Comparison of ENCODE assay signal across 21 cellular contexts in the genomic region with DNA sequence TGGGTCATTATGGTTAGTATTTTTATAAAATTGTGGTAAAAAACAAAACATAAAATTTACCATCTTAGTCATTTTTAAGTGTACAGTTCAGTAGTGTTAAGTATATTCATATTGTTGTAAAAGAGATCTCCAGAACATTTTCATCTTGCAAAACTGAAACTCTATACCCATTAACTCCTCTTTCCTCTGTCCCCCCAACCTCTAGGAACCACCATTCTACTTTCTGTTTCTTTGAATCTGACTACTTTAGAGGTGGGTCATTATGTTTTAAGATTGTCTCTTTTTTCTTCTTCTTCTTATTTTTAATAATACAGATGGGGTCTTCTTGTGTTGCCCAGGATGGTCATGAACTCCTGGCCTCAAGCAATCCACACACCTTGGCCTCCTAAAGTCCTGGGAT.
DNase-seq lines count a peak whose midpoint lies in the region; ATAC-seq, FAIRE-seq and TF ChIP-seq lines count a peak whose summit lies in the region.
"Had no signal": no experiment of that assay in that cellular context is flagged by ENCODE, and none has a peak within 500 bp of the region (broad histone marks: within the 10 kb centered on the region; RNA-seq: fewer than 3 reads in every experiment).

No MANE protein-coding gene starts in this region.

- no peaks in the 10 kb centered on the region for H3K27me3 ChIP-seq in MM.1S (replicated peaks; ENCODE audit: insufficient read depth, low read length)
- no peaks in the 10 kb centered on the region for H3K27me3 ChIP-seq in endothelial cell of umbilical vein (ENCODE audit: control insufficient read depth in 2 of 2, insufficient read depth in 2 of 2, low read length in 2 of 2)
- no peaks in the 10 kb centered on the region for H3K27me3 ChIP-seq in psoas muscle (ENCODE audit: insufficient read depth in 3 of 3, low read length in 2 of 3)
- H3K27me3 ChIP-seq: BE2C had no signal

- no peaks in the 10 kb centered on the region for H3F3A ChIP-seq in MM.1S (ENCODE audit: insufficient read depth, low read length)

- H3K4me2 ChIP-seq in MM.1S (ENCODE audit: low read depth, low read length) (peak overlapping the region; percentile 28; the same call in 1 of the 2 replicates), endothelial cell of umbilical vein (ENCODE audit: insufficient read depth, low read length) (no peak overlapping the region)
- H3K4me2 ChIP-seq: GM23338 had no signal

- H3K27ac ChIP-seq in MM.1S (ENCODE audit: low read length) (no peak overlapping the region), endothelial cell of umbilical vein (ENCODE audit: insufficient read depth, low read depth, low read length) (no peak overlapping the region), psoas muscle (no peak overlapping the region)

- H3K9me1 ChIP-seq in endothelial cell of umbilical vein (replicated peaks; ENCODE audit: control insufficient read depth, extremely low read depth, insufficient read depth, low read length), result no peaks in the 10 kb centered on the region

- peak; percentile 74 for FAIRE-seq in endothelial cell of umbilical vein (lab: Jason Lieb, UNC)
- FAIRE-seq: D721Med, H54 had no signal

- ATAC-seq in GM18861 (IDR thresholded peaks at IDR 0.05; ENCODE audit: unreplicated experiment), result peak; percentile 52
- peak; percentile 69 for ATAC-seq in HG02938 (IDR thresholded peaks at IDR 0.05; ENCODE audit: unreplicated experiment)
- ATAC-seq in psoas muscle, result no peak
- ATAC-seq in GM18505 (IDR thresholded peaks at IDR 0.05; ENCODE audit: unreplicated experiment), result no peak
- ATAC-seq: GM23338 had no signal

- DNase-seq in MM.1S (peak; percentile 56), endothelial cell of umbilical vein (ENCODE audit: low read depth, low spot score) (no peak), AG08396 (ENCODE audit: low spot score) (no peak), COR-L47 (lab: John Stamatoyannopoulos, UW) (no peak), psoas muscle (no peak)
- DNase-seq: 8988T; BE2C; C1 segment of cervical spinal cord; Caco-2; CD4-positive, CD25-positive, alpha-beta regulatory T cell; CD8-positive, alpha-beta memory T cell; GDM1; HCEC 1CT; Kasumi-1; KG1 had no signal

- H3K9me3 ChIP-seq in MM.1S (replicated peaks; ENCODE audit: insufficient read depth, low read length) (no peaks in the 10 kb centered on the region), endothelial cell of umbilical vein (replicated peaks; ENCODE audit: control insufficient read depth, insufficient read depth, low read length) (no peaks in the 10 kb centered on the region), psoas muscle (no peaks in the 10 kb centered on the region)
- H3K9me3 ChIP-seq: BE2C, Caco-2 had no signal

- CTCF ChIA-PET in endothelial cell of umbilical vein (lab: Charles Lee), result no interaction called here

- no peak for TF ChIP-seq CTCF in MM.1S (IDR thresholded peaks at IDR 0.05; ENCODE audit: low read length)
- TF ChIP-seq CTCF in endothelial cell of umbilical vein (IDR thresholded peaks at IDR 0.05; ENCODE audit: extremely low read depth in 1 of 2, insufficient read depth in 1 of 2, low read depth in 1 of 2, low read length in 2 of 2), result no peak
- TF ChIP-seq CTCF in psoas muscle (IDR thresholded peaks at IDR 0.05), result no peak

- peaks cover 82% of the 10 kb centered on the region for H3K79me2 ChIP-seq in MM.1S (ENCODE audit: low read length)
- peaks cover 91% of the 10 kb centered on the region for H3K79me2 ChIP-seq in endothelial cell of umbilical vein (ENCODE audit: control insufficient read depth, insufficient read depth, low read length)

- H3K9me2 ChIP-seq in MM.1S (replicated peaks; ENCODE audit: insufficient read depth, low read length), result no peaks in the 10 kb centered on the region

- POLR2A ChIA-PET in endothelial cell of umbilical vein (lab: Charles Lee), result no interaction called here

- intact Hi-C loops in endothelial cell of umbilical vein (cut with micrococcal nuclease), result no loop called here
- intact Hi-C loops in psoas muscle (cut with DNase I), result no loop called here

- H4K20me1 ChIP-seq in MM.1S (ENCODE audit: insufficient read depth, low read length) (no peaks in the 10 kb centered on the region), endothelial cell of umbilical vein (replicated peaks; ENCODE audit: control insufficient read depth, extremely low read depth, insufficient read depth, low read length) (peaks cover 18% of the 10 kb centered on the region)

- TF ChIP-seq POLR2A in endothelial cell of umbilical vein (IDR thresholded peaks at IDR 0.05; ENCODE audit: low read depth, low read length), result no peak
- TF ChIP-seq POLR2A in GM18505 (IDR thresholded peaks at IDR 0.05; ENCODE audit: borderline replicate concordance, extremely low read depth, insufficient read depth, insufficient read length), result no peak

- dilution Hi-C loops in endothelial cell of umbilical vein (cut with MboI; ENCODE audit: extremely low pct_ligation_motif_present, low sequenced_read_pairs), result no loop called here

- H3K4me3 ChIP-seq in MM.1S (ENCODE audit: low read length) (no peak overlapping the region), endothelial cell of umbilical vein (replicated peaks in 1 of 3; ENCODE audit: insufficient read depth in 1 of 3, low read depth in 1 of 3, low read length in 3 of 3) (no peak overlapping the region), psoas muscle (no peak overlapping the region)
- H3K4me3 ChIP-seq: GM23338 had no signal

- H2AFZ ChIP-seq in MM.1S (ENCODE audit: low read length) (no peak overlapping the region), endothelial cell of umbilical vein (ENCODE audit: low read depth, low read length) (no peak overlapping the region)
- H2AFZ ChIP-seq: GM23338 had no signal

- H3K36me3 ChIP-seq in MM.1S (replicated peaks; ENCODE audit: insufficient read depth, low read length), result no peaks in the 10 kb centered on the region
- H3K36me3 ChIP-seq in endothelial cell of umbilical vein (ENCODE audit: control insufficient read depth in 2 of 2, extremely low read depth in 1 of 2, insufficient read depth in 2 of 2, low read length in 2 of 2), result peaks cover 0 to 3% of the 10 kb centered on the region in 2 experiments
- H3K36me3 ChIP-seq in psoas muscle (ENCODE audit: insufficient read depth in 1 of 2, low read depth in 1 of 2), result no peaks in the 10 kb centered on the region
- H3K36me3 ChIP-seq: BE2C had no signal

- BruUV-seq in endothelial cell of umbilical vein (replicated peaks; lab: Mats Ljungman, UMichigan), result no TSS peak

- H3K9ac ChIP-seq in MM.1S (ENCODE audit: low read length) (no peak overlapping the region), endothelial cell of umbilical vein (replicated peaks; ENCODE audit: extremely low read depth, insufficient read depth, low read length) (no peak overlapping the region)

- H3K4me1 ChIP-seq in MM.1S (ENCODE audit: low read length) (peaks cover 23% of the 10 kb centered on the region), endothelial cell of umbilical vein (ENCODE audit: control insufficient read depth, extremely low read depth, insufficient read depth, low read length) (no peaks in the 10 kb centered on the region), psoas muscle (no peaks in the 10 kb centered on the region)
- H3K4me1 ChIP-seq: BE2C, Caco-2 had no signal

TF ChIP-seq in endothelial cell of umbilical vein, 7 proteins besides CTCF, POLR2A, EP300 and RAD21:
- no peak for TF ChIP-seq FOS (IDR thresholded peaks at IDR 0.05; ENCODE audit: borderline replicate concordance, insufficient read depth, low read length)
- no peak for TF ChIP-seq EZH2 (IDR thresholded peaks at IDR 0.05; ENCODE audit: borderline replicate concordance, low read depth, low read length, severe bottlenecking)
- no peak for TF ChIP-seq GATA2 (IDR thresholded peaks at IDR 0.05; ENCODE audit: insufficient read depth, insufficient read length, low read depth, low read length)
- TF ChIP-seq, protein P1, sequence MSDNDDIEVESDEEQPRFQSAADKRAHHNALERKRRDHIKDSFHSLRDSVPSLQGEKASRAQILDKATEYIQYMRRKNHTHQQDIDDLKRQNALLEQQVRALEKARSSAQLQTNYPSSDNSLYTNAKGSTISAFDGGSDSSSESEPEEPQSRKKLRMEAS (IDR thresholded peaks at IDR 0.05; ENCODE audit: insufficient read depth, insufficient read length), result no peak
- TF ChIP-seq POLR2AphosphoS5 (IDR thresholded peaks at IDR 0.05; ENCODE audit: insufficient read depth, low read depth, low read length), result no peak
- TF ChIP-seq MYC (IDR thresholded peaks at IDR 0.05; ENCODE audit: low read depth, low read length), result no peak
- no peak for TF ChIP-seq JUN (IDR thresholded peaks at IDR 0.05; ENCODE audit: borderline replicate concordance, insufficient read depth, insufficient read length, low read depth)

Comparison
In these comparisons a context has a peak if more than half of its experiments do, and no peak if none do; other contexts are left out.
1. ATAC-seq: peak in GM18861 (single experiment) and HG02938 (single experiment); none in psoas muscle (0 of 4) and GM18505 (single experiment).